21 cellular contexts compared by ENCODE assay signal in genomic region chr15:73931441-73931840, GRCh38. TPM values are rescaled to one million over a fixed set of nuclear protein-coding genes. Genes with fewer than 3 reads are reported as not detected.
DNase-seq lines count a peak whose midpoint lies in the region; ATAC-seq and TF ChIP-seq lines count a peak whose summit lies in the region.
"Had no signal": no experiment of that assay in that cellular context is flagged by ENCODE, and none has a peak within 500 bp of the region (broad histone marks: within the 10 kb centered on the region; RNA-seq: fewer than 3 reads in every experiment).

No MANE protein-coding gene starts in this region.

- H3K4me3 Mint-ChIP-seq in activated CD8-positive, alpha-beta T cell treated with anti-CD3 and anti-CD28 coated beads, Interleukin-2, amount 10 ng/mL, durations not matched to agents 7 days and 5 days: no peak overlapping the region
- H3K4me3 Mint-ChIP-seq in activated CD8-positive, alpha-beta T cell treated with anti-CD3 and anti-CD28 coated beads for 36 hours: no peak overlapping the region

- no peaks in the 10 kb centered on the region for H3K9me3 Mint-ChIP-seq in activated CD8-positive, alpha-beta T cell treated with anti-CD3 and anti-CD28 coated beads, Interleukin-2, amount 10 ng/mL, durations not matched to agents 7 days and 5 days (ENCODE audit: insufficient read depth)
- H3K9me3 Mint-ChIP-seq in activated CD8-positive, alpha-beta T cell treated with anti-CD3 and anti-CD28 coated beads for 36 hours: no peaks in the 10 kb centered on the region

- CTCF ChIA-PET in activated CD8-positive, alpha-beta T cell treated with anti-CD3 and anti-CD28 coated beads, Interleukin-2, amount 10 ng/mL, durations not matched to agents 7 days and 5 days (lab: Charles Lee): interaction anchor here (0.8 to 5.0 kb wide), 3 partner anchors 14 to 33 kb away, joined by 3 to 54 read pairs (median 3); no protein-coding TSS in a partner anchor
- CTCF ChIA-PET in activated CD8-positive, alpha-beta T cell treated with anti-CD3 and anti-CD28 coated beads for 36 hours (lab: Charles Lee): interaction anchor here (0.8 to 1.5 kb wide), 2 partner anchors 19 to 22 kb away, joined by 3 to 5 read pairs; no protein-coding TSS in a partner anchor

- peak overlapping the region; percentile 23 for H3K9ac ChIP-seq in smooth muscle cell (ENCODE audit: low read depth)

- H3K4me3 ChIP-seq in NB4 (ENCODE audit: low read depth, low read length): no peak overlapping the region
- H3K4me3 ChIP-seq in gastroesophageal sphincter: no peak overlapping the region
- no peak overlapping the region for H3K4me3 ChIP-seq in smooth muscle cell
- H3K4me3 ChIP-seq: SK-N-MC had no signal

- 0 to 50% methylated on average over 1 of the region's 2 CpGs for WGBS in gastroesophageal sphincter (ENCODE audit: low coverage in 1 of 2), 2 donors
- WGBS in smooth muscle cell (ENCODE audit: low lambda C conversion rate): 98% methylated on average over 2 of the region's 2 CpGs

- H3K79me2 ChIP-seq in smooth muscle cell (ENCODE audit: low read depth): peaks cover 83% of the 10 kb centered on the region

- no peaks in the 10 kb centered on the region for H3K27me3 Mint-ChIP-seq in activated CD8-positive, alpha-beta T cell treated with anti-CD3 and anti-CD28 coated beads, Interleukin-2, amount 10 ng/mL, durations not matched to agents 7 days and 5 days (ENCODE audit: low read depth)
- peaks cover 2% of the 10 kb centered on the region for H3K27me3 Mint-ChIP-seq in activated CD8-positive, alpha-beta T cell treated with anti-CD3 and anti-CD28 coated beads for 36 hours

- DNase-seq in activated CD8-positive, alpha-beta T cell treated with anti-CD3 and anti-CD28 coated beads, Interleukin-2, amount 10 ng/mL, durations not matched to agents 7 days and 5 days: no peak
- DNase-seq in activated CD8-positive, alpha-beta T cell treated with anti-CD3 and anti-CD28 coated beads for 36 hours: no peak
- DNase-seq in NB4 (ENCODE audit: low read depth) (peak; percentile 80), smooth muscle cell (lab: John Stamatoyannopoulos, UW; ENCODE audit: unreplicated experiment) (no peak), DMS79 treated with DMSO at 0.1 percent for 48 hours (lab: John Stamatoyannopoulos, UW) (no peak), SW 1271 (lab: John Stamatoyannopoulos, UW) (no peak)
- DNase-seq: central memory CD4-positive, alpha-beta T cell; NCI-H1105 treated with DMSO at 0.1 percent for 48 hours had no signal

- TF ChIP-seq POLR2A in NB4 (IDR thresholded peaks at IDR 0.05; ENCODE audit: extremely low read depth, insufficient read length) (no peak), gastroesophageal sphincter (IDR thresholded peaks at IDR 0.05) (no peak)

- peak overlapping the region; percentile 33 for H3K4me2 ChIP-seq in smooth muscle cell

- H3K27ac Mint-ChIP-seq in activated CD8-positive, alpha-beta T cell treated with anti-CD3 and anti-CD28 coated beads, Interleukin-2, amount 10 ng/mL, durations not matched to agents 7 days and 5 days: peak overlapping the region; percentile 60
- H3K27ac Mint-ChIP-seq in activated CD8-positive, alpha-beta T cell treated with anti-CD3 and anti-CD28 coated beads for 36 hours: no peak overlapping the region

- ATAC-seq in activated CD8-positive, alpha-beta T cell treated with anti-CD3 and anti-CD28 coated beads, Interleukin-2, amount 10 ng/mL, durations not matched to agents 7 days and 5 days: no peak
- ATAC-seq in activated CD8-positive, alpha-beta T cell treated with anti-CD3 and anti-CD28 coated beads for 36 hours: no peak
- ATAC-seq in gastroesophageal sphincter (no peak), GM18873 (IDR thresholded peaks at IDR 0.05; ENCODE audit: low FRiP score, unreplicated experiment) (no peak)
- ATAC-seq: activated CD4-positive, CD25-positive, alpha-beta regulatory T cell treated with anti-CD3 and anti-CD28 coated beads, Interleukin-2, amount 50 U/mL, for 24 hours had no signal

- no peak overlapping the region for H2AFZ ChIP-seq in smooth muscle cell (ENCODE audit: low read depth)

- no peaks in the 10 kb centered on the region for H3K36me3 Mint-ChIP-seq in activated CD8-positive, alpha-beta T cell treated with anti-CD3 and anti-CD28 coated beads, Interleukin-2, amount 10 ng/mL, durations not matched to agents 7 days and 5 days (ENCODE audit: low read depth)
- H3K36me3 Mint-ChIP-seq in activated CD8-positive, alpha-beta T cell treated with anti-CD3 and anti-CD28 coated beads for 36 hours (ENCODE audit: low read depth): no peaks in the 10 kb centered on the region

- peaks cover 73% of the 10 kb centered on the region for H4K20me1 ChIP-seq in smooth muscle cell (ENCODE audit: low read depth)

- H3K9me3 ChIP-seq in gastroesophageal sphincter (no peaks in the 10 kb centered on the region), smooth muscle cell (replicated peaks; ENCODE audit: low read depth) (no peaks in the 10 kb centered on the region)

- no peak for TF ChIP-seq EP300 in gastroesophageal sphincter (IDR thresholded peaks at IDR 0.05)

- no peak for TF ChIP-seq CTCF in activated CD8-positive, alpha-beta T cell treated with anti-CD3 and anti-CD28 coated beads for 36 hours (IDR thresholded peaks at IDR 0.05)
- no peak for TF ChIP-seq CTCF in NB4 (IDR thresholded peaks at IDR 0.05; ENCODE audit: low read depth, low read length)
- no peak for TF ChIP-seq CTCF in gastroesophageal sphincter (IDR thresholded peaks at IDR 0.05)
- TF ChIP-seq CTCF in smooth muscle cell (IDR thresholded peaks at IDR 0.05; ENCODE audit: borderline replicate concordance, insufficient read depth, poor library complexity, severe bottlenecking): no peak

- H3K27me3 ChIP-seq in gastroesophageal sphincter (peaks cover 22% of the 10 kb centered on the region), smooth muscle cell (ENCODE audit: low read depth) (no peaks in the 10 kb centered on the region)

- H3K27ac ChIP-seq in gastroesophageal sphincter: peak overlapping the region in 3 of 4 donors; percentile 58 to 67 (median 59)
- H3K27ac ChIP-seq in smooth muscle cell (ENCODE audit: low read depth): peak overlapping the region; percentile 96
- H3K27ac ChIP-seq: epithelial cell of prostate, SK-N-MC had no signal

- POLR2A ChIA-PET in activated CD8-positive, alpha-beta T cell treated with anti-CD3 and anti-CD28 coated beads, Interleukin-2, amount 10 ng/mL, durations not matched to agents 7 days and 5 days (lab: Charles Lee): no interaction called here
- POLR2A ChIA-PET in activated CD8-positive, alpha-beta T cell treated with anti-CD3 and anti-CD28 coated beads for 36 hours (lab: Charles Lee): no interaction called here

- H3K36me3 ChIP-seq in gastroesophageal sphincter: peaks cover 0 to 10% of the 10 kb centered on the region in 2 donors
- H3K36me3 ChIP-seq in smooth muscle cell (ENCODE audit: low read depth): no peaks in the 10 kb centered on the region

- H3F3A ChIP-seq in smooth muscle cell (ENCODE audit: low read depth): no peaks in the 10 kb centered on the region

- intact Hi-C loops in activated CD8-positive, alpha-beta T cell treated with anti-CD3 and anti-CD28 coated beads for 36 hours (cut with micrococcal nuclease): no loop called here

- peaks cover 3 to 84% (median 43%) of the 10 kb centered on the region in 3 donors for H3K4me1 ChIP-seq in gastroesophageal sphincter
- H3K4me1 ChIP-seq in smooth muscle cell (ENCODE audit: low read depth): peaks cover 33% of the 10 kb centered on the region

- peaks cover 43% of the 10 kb centered on the region for H3K4me1 Mint-ChIP-seq in activated CD8-positive, alpha-beta T cell treated with anti-CD3 and anti-CD28 coated beads, Interleukin-2, amount 10 ng/mL, durations not matched to agents 7 days and 5 days (ENCODE audit: low read depth)
- peaks cover 13% of the 10 kb centered on the region for H3K4me1 Mint-ChIP-seq in activated CD8-positive, alpha-beta T cell treated with anti-CD3 and anti-CD28 coated beads for 36 hours (ENCODE audit: low read depth)

RNA-seq across cellular contexts. Expression of gene LOXL1, which starts 5.2 kb away (rescaled TPM):
- total RNA-seq in activated CD8-positive, alpha-beta T cell treated with anti-CD3 and anti-CD28 coated beads, Interleukin-2, amount 10 ng/mL, durations not matched to agents 7 days and 5 days: 1 to 10 TPM; 5.9 to 8.4 TPM
- 1 to 10 TPM; 1.6 to 2.8 TPM for total RNA-seq in activated CD8-positive, alpha-beta T cell treated with anti-CD3 and anti-CD28 coated beads for 36 hours
- total RNA-seq in gastroesophageal sphincter (10 to 100 TPM; 22.9 to 63.0 (median 34.5) TPM), smooth muscle cell (239 and 252 TPM in 2 replicates)
- polyA plus RNA-seq in smooth muscle cell: 736 and 899 TPM in 2 replicates

RNA-seq across cellular contexts. Expression of gene TBC1D21, which starts 58.1 kb away (rescaled TPM):
- total RNA-seq in activated CD8-positive, alpha-beta T cell treated with anti-CD3 and anti-CD28 coated beads, Interleukin-2, amount 10 ng/mL, durations not matched to agents 7 days and 5 days: not detected
- total RNA-seq in activated CD8-positive, alpha-beta T cell treated with anti-CD3 and anti-CD28 coated beads for 36 hours: not detected
- not detected for total RNA-seq in gastroesophageal sphincter
- not detected in 2 replicates for total RNA-seq in smooth muscle cell
- polyA plus RNA-seq in smooth muscle cell: not detected in 2 replicates
- total RNA-seq: A172, frontal cortex, G401, LHCN-M2, NCI-H460, subcutaneous adipose tissue had no signal
- polyA plus RNA-seq: BJ, neural cell had no signal
